2 cellular contexts compared by ENCODE assay signal in genomic region chr14:76259029-76259735, GRCh38.
A peak's percentile ranks its signal among the peaks of the same experiment; 100 is the strongest.
TF ChIP-seq lines count a peak whose summit lies in the region.

No MANE protein-coding gene starts in this region.

TF ChIP-seq in HepG2, 621 proteins besides CTCF, POLR2A, EP300 and RAD21:
- TF ChIP-seq ZXDC (CRISPR knock-in tag; IDR thresholded peaks at IDR 0.05) (no peak), ATF7 (IDR thresholded peaks at IDR 0.05) (no peak), ATF7 (CRISPR knock-in tag; IDR thresholded peaks at IDR 0.05) (no peak), ZNF768 (CRISPR knock-in tag; IDR thresholded peaks at IDR 0.05) (peak; percentile 37; the same call in 1 of the 2 replicates), CBFB (CRISPR knock-in tag; IDR thresholded peaks at IDR 0.05) (no peak)

TF ChIP-seq in K562, 482 proteins besides CTCF, POLR2A, EP300 and RAD21 (continued from another document):
- TF ChIP-seq ZNF592 (IDR thresholded peaks at IDR 0.05) (peak; percentile 44), RCOR1 (IDR thresholded peaks at IDR 0.05; ENCODE audit: borderline replicate concordance in 1 of 2, low read depth in 2 of 2, low read length in 2 of 2) (peak in 1 of 2 experiments; percentile 7; a peak in 1 of 4 replicates), ZNF277 (CRISPR knock-in tag; IDR thresholded peaks at IDR 0.05; ENCODE audit: borderline replicate concordance) (no peak), MAFK (IDR thresholded peaks at IDR 0.05; ENCODE audit: low read length) (peak; percentile 39; the same call in 1 of the 2 replicates), SMARCE1 (IDR thresholded peaks at IDR 0.05) (peak; percentile 76), HDAC2 (IDR thresholded peaks at IDR 0.05) (0 out of 2 replicates have a peak, but pooled peaks have one; percentile 60), MAFF (IDR thresholded peaks at IDR 0.05; ENCODE audit: low read length) (peak; percentile 52; the same call in 1 of the 2 replicates), STAT5A (IDR thresholded peaks at IDR 0.05; ENCODE audit: borderline replicate concordance, low read length) (peak; percentile 76), ZNF445 (CRISPR knock-in tag; IDR thresholded peaks at IDR 0.05; ENCODE audit: low read depth) (no peak), CTBP1 (IDR thresholded peaks at IDR 0.05; ENCODE audit: borderline replicate concordance) (0 out of 2 replicates have a peak, but pooled peaks have one; percentile 2), ZNF316 (IDR thresholded peaks at IDR 0.05) (peak; percentile 61), MAFG (tag; conservative IDR thresholded peaks at IDR 0.05) (0 out of 2 replicates have a peak, but pooled peaks have one; percentile 24), ZNF253 (CRISPR knock-in tag; conservative IDR thresholded peaks at IDR 0.05) (no peak), BRD9 (IDR thresholded peaks at IDR 0.05; ENCODE audit: low read depth, partially characterized antibody) (peak; percentile 58), ZNF639 (CRISPR knock-in tag; conservative IDR thresholded peaks at IDR 0.05 in 1 of 2, IDR thresholded peaks at IDR 0.05 in 1 of 2) (no peak), CEBPB (tag; IDR thresholded peaks at IDR 0.05) (no peak), L3MBTL2 (IDR thresholded peaks at IDR 0.05) (no peak), NR2C1 (IDR thresholded peaks at IDR 0.05) (peak; percentile 83), NR2C1 (tag; IDR thresholded peaks at IDR 0.05) (peak; percentile 83), ADNP (tag; IDR thresholded peaks at IDR 0.05) (peak; percentile 54; the same call in 1 of the 2 replicates), KDM1A (IDR thresholded peaks at IDR 0.05) (peak; percentile 9 to 63), NFRKB (IDR thresholded peaks at IDR 0.05; ENCODE audit: low read depth) (0 out of 2 replicates have a peak, but pooled peaks have one; percentile 32), NR2C2 (CRISPR knock-in tag; IDR thresholded peaks at IDR 0.05) (no peak), NR2C2 (tag; IDR thresholded peaks at IDR 0.05) (peak; percentile 82), MNT (conservative IDR thresholded peaks at IDR 0.05) (peak in 1 of 2 experiments; percentile 40; a peak in 1 of 4 replicates), SMARCA5 (IDR thresholded peaks at IDR 0.05) (peak; percentile 49; the same call in 1 of the 2 replicates), NCOR1 (IDR thresholded peaks at IDR 0.05) (peak; percentile 38; the same call in 1 of the 2 replicates), DPF2 (IDR thresholded peaks at IDR 0.05) (peak; percentile 63; the same call in 1 of the 2 replicates), HNRNPH1 (optimal IDR thresholded peaks at IDR 0.05; ENCODE audit: low read depth, low read length) (no peak), ZNF431 (CRISPR knock-in tag; IDR thresholded peaks at IDR 0.05) (no peak), ZNF263 (CRISPR knock-in tag; IDR thresholded peaks at IDR 0.05; ENCODE audit: borderline replicate concordance) (no peak), C11orf30 (IDR thresholded peaks at IDR 0.05; ENCODE audit: low read depth) (peak; percentile 61; the same call in 1 of the 2 replicates), CREBBP (IDR thresholded peaks at IDR 0.05; ENCODE audit: low read depth, low read length) (no peak), ELF1 (tag; IDR thresholded peaks at IDR 0.05) (no peak), MAZ (CRISPR knock-in tag; conservative IDR thresholded peaks at IDR 0.05 in 1 of 2, IDR thresholded peaks at IDR 0.05 in 1 of 2) (peak in 1 of 2 experiments; percentile 40; a peak in 1 of 4 replicates), SMARCC2 (IDR thresholded peaks at IDR 0.05; ENCODE audit: low read depth) (0 out of 2 replicates have a peak, but pooled peaks have one; percentile 38), ZNF280A (IDR thresholded peaks at IDR 0.05; ENCODE audit: low read depth, partially characterized antibody) (no peak), BCOR (IDR thresholded peaks at IDR 0.05) (peak; percentile 95), FOSL1 (tag; conservative IDR thresholded peaks at IDR 0.05) (peak; percentile 88), NFE2 (IDR thresholded peaks at IDR 0.05; ENCODE audit: low read depth) (peak; percentile 66), PATZ1 (CRISPR knock-in tag; IDR thresholded peaks at IDR 0.05; ENCODE audit: borderline replicate concordance) (no peak), RBM25 (IDR thresholded peaks at IDR 0.05; ENCODE audit: low read depth, low read length, severe bottlenecking) (peak; percentile 98), RBM15 (IDR thresholded peaks at IDR 0.05; ENCODE audit: insufficient read depth, low read length) (no peak), SMARCA4 (IDR thresholded peaks at IDR 0.05) (peak; percentile 74), ATF3 (IDR thresholded peaks at IDR 0.05) (peak; percentile 81), ATF3 (CRISPR knock-in tag; conservative IDR thresholded peaks at IDR 0.05) (no peak), POLR2AphosphoS5 (IDR thresholded peaks at IDR 0.05; ENCODE audit: control insufficient read depth, insufficient read depth, low read depth, low read length) (no peak), JUN (IDR thresholded peaks at IDR 0.05; ENCODE audit: borderline replicate concordance, low read depth, low read length) (0 out of 2 replicates have a peak, but pooled peaks have one; percentile 18), JUN (CRISPR knock-in tag; IDR thresholded peaks at IDR 0.05; ENCODE audit: borderline replicate concordance) (no peak), MIER1 (IDR thresholded peaks at IDR 0.05; ENCODE audit: low read depth) (peak; percentile 65; the same call in 1 of the 2 replicates), ZFP36 (IDR thresholded peaks at IDR 0.05; ENCODE audit: low read depth, low read length, partially characterized antibody) (peak; percentile 91)
TF ChIP-seq in K562: peak in this region for 35.
